Comparison of ENCODE assay signal across 17 cellular contexts in the genomic region with DNA sequence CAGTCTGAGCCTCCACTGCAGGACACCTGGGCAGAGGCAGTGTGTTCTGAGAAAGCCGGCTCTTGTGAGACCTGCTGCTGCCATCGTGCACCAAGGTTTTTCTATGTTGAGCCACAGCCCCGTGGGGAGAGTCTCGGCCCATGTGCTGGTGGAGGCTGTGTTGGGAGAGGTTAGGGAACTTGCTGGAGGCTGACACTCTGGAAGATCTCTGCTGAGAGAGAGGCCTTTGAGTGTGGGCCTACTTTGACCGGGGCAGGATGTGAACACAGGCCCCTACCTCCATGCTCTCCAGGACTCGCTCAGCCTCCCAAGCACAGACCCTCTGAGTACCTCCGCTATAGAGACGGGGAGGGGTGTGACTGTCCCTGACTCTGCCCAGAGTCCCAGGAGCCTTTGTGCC. TPM values are rescaled to one million over a fixed set of nuclear protein-coding genes. Genes with fewer than 3 reads are reported as not detected.
DNase-seq lines count a peak whose midpoint lies in the region; ATAC-seq, FAIRE-seq and TF ChIP-seq lines count a peak whose summit lies in the region.
"Had no signal": no experiment of that assay in that cellular context is flagged by ENCODE, and none has a peak within 500 bp of the region (broad histone marks: within the 10 kb centered on the region; RNA-seq: fewer than 3 reads in every experiment).

No MANE protein-coding gene starts in this region.

- H3K9me3 Mint-ChIP-seq in Caco-2 (ENCODE audit: unreplicated experiment) (no peaks in the 10 kb centered on the region), natural killer cell (no peaks in the 10 kb centered on the region)
- H3K9me3 Mint-ChIP-seq in activated naive CD8-positive, alpha-beta T cell treated with anti-CD3 and anti-CD28 coated beads, Interleukin-2, amount 10 ng/mL, durations not matched to agents 7 days and 5 days = no peaks in the 10 kb centered on the region

- CTCF ChIA-PET in A549 (lab: Yijun Ruan, JAX) (interaction anchor here (0.6 to 3.6 kb wide), 2 partner anchors 12 to 1294 kb away, joined by 3 to 9 read pairs; no protein-coding TSS in a partner anchor), Caco-2 (lab: Charles Lee) (no interaction called here)

- no peak overlapping the region for H3K4me2 ChIP-seq in A549

- 84% methylated on average over 3 of the region's 8 CpGs for WGBS in A549 (ENCODE audit: missing lambda C conversion rate)

- H3K4me3 Mint-ChIP-seq in Caco-2 (ENCODE audit: unreplicated experiment) = peak overlapping the region; percentile 77
- H3K4me3 Mint-ChIP-seq in activated naive CD8-positive, alpha-beta T cell treated with anti-CD3 and anti-CD28 coated beads, Interleukin-2, amount 10 ng/mL, durations not matched to agents 7 days and 5 days = no peak overlapping the region
- peak overlapping the region; percentile 73 for H3K4me3 Mint-ChIP-seq in natural killer cell
- H3K4me3 Mint-ChIP-seq: B cell had no signal

- H3K27me3 ChIP-seq in Caco-2 (replicated peaks; ENCODE audit: control insufficient read depth, insufficient read depth, low read length) (no peaks in the 10 kb centered on the region), ascending aorta (no peaks in the 10 kb centered on the region)

- H3K36me3 Mint-ChIP-seq in Caco-2 (ENCODE audit: insufficient read depth, unreplicated experiment) (peaks cover 41% of the 10 kb centered on the region), natural killer cell (no peaks in the 10 kb centered on the region)
- H3K36me3 Mint-ChIP-seq in activated naive CD8-positive, alpha-beta T cell treated with anti-CD3 and anti-CD28 coated beads, Interleukin-2, amount 10 ng/mL, durations not matched to agents 7 days and 5 days = peaks cover 10% of the 10 kb centered on the region

- no peak for TF ChIP-seq EP300 in A549 (IDR thresholded peaks at IDR 0.05)

- H3K27me3 Mint-ChIP-seq in Caco-2 (ENCODE audit: insufficient read depth, unreplicated experiment) (no peaks in the 10 kb centered on the region), natural killer cell (ENCODE audit: low read depth in 2 of 2) (no peaks in the 10 kb centered on the region)
- H3K27me3 Mint-ChIP-seq in activated naive CD8-positive, alpha-beta T cell treated with anti-CD3 and anti-CD28 coated beads, Interleukin-2, amount 10 ng/mL, durations not matched to agents 7 days and 5 days = no peaks in the 10 kb centered on the region
- H3K27me3 Mint-ChIP-seq: B cell had no signal

- H3K36me3 ChIP-seq in Caco-2 (ENCODE audit: control insufficient read depth, insufficient read depth, low read length) (no peaks in the 10 kb centered on the region), ascending aorta (no peaks in the 10 kb centered on the region)

- H3K9me3 ChIP-seq in A549 (no peaks in the 10 kb centered on the region), Caco-2 (no peaks in the 10 kb centered on the region), ascending aorta (no peaks in the 10 kb centered on the region)

- H3K27ac ChIP-seq in A549 (peak overlapping the region; percentile 84 to 88; a peak in 5 of 6 replicates), ascending aorta (no peak overlapping the region)

- FAIRE-seq in A549 (lab: Jason Lieb, UNC) = no peak

- TF ChIP-seq CTCF in A549 (IDR thresholded peaks at IDR 0.05) (no peak), Caco-2 (IDR thresholded peaks at IDR 0.05; ENCODE audit: insufficient read depth in 1 of 2, low read depth in 1 of 2, low read length in 1 of 2, severe bottlenecking in 1 of 2, unreplicated experiment in 1 of 2) (no peak), natural killer cell (IDR thresholded peaks at IDR 0.05) (no peak), ascending aorta (IDR thresholded peaks at IDR 0.05) (no peak)

- TF ChIP-seq RAD21 in A549 (conservative IDR thresholded peaks at IDR 0.05 in 1 of 2, IDR thresholded peaks at IDR 0.05 in 1 of 2) = no peak

- no TSS peak for BruUV-seq in Caco-2 (replicated peaks; lab: Mats Ljungman, UMichigan)

- peaks cover 59% of the 10 kb centered on the region for H3K4me1 Mint-ChIP-seq in Caco-2 (ENCODE audit: low read depth, unreplicated experiment)
- peaks cover 70% of the 10 kb centered on the region for H3K4me1 Mint-ChIP-seq in activated naive CD8-positive, alpha-beta T cell treated with anti-CD3 and anti-CD28 coated beads, Interleukin-2, amount 10 ng/mL, durations not matched to agents 7 days and 5 days
- H3K4me1 Mint-ChIP-seq in natural killer cell = peaks cover 80 to 88% of the 10 kb centered on the region in 2 donors

- no peak for DNase-seq in A549 (ENCODE audit: low read depth in 1 of 2, low spot score in 1 of 2)
- no peak for DNase-seq in Caco-2
- DNase-seq in activated naive CD8-positive, alpha-beta T cell treated with anti-CD3 and anti-CD28 coated beads, Interleukin-2, amount 10 ng/mL, durations not matched to agents 7 days and 5 days = no peak
- DNase-seq in natural killer cell = no peak
- no peak for DNase-seq in ascending aorta (ENCODE audit: low spot score in 2 of 2)
- DNase-seq in MV-4-11 (lab: John Stamatoyannopoulos, UW) = no peak
- no peak for DNase-seq in cardiac septum (ENCODE audit: low spot score)
- DNase-seq: activated CD8-positive, alpha-beta memory T cell treated with anti-CD3 and anti-CD28 coated beads, Interleukin-2, amount 50 U/mL, for 4 hours; GDM1; KG1; NCI-H2029; NCI-H774; Right ventricle myocardium superior; stimulated activated CD4-positive, alpha-beta T cell treated with anti-CD3 and anti-CD28 coated beads, Interleukin-1b, Interleukin-23, amount 100 ng/mL, for 48 hours had no signal

- POLR2A ChIA-PET in A549 (lab: Yijun Ruan, JAX) = no interaction called here
- POLR2A ChIA-PET in Caco-2 (lab: Charles Lee) = interaction anchor here (0.6 to 1.0 kb wide), 2 partner anchors 18 to 346 kb away, joined by 3 to 6 read pairs; no protein-coding TSS in a partner anchor
- POLR2A ChIA-PET in activated naive CD8-positive, alpha-beta T cell treated with anti-CD3 and anti-CD28 coated beads, Interleukin-2, amount 10 ng/mL, durations not matched to agents 7 days and 5 days (lab: Charles Lee) = interaction anchor here (10.6 kb wide), 1 partner anchor 17 kb away, joined by 199 read pairs; a partner anchor contains a TSS

- no peak overlapping the region for H3K4me3 ChIP-seq in A549
- no peak overlapping the region for H3K4me3 ChIP-seq in Caco-2 (ENCODE audit: low read depth, low read length)
- no peak overlapping the region for H3K4me3 ChIP-seq in ascending aorta

- intact Hi-C loops in Caco-2 (cut with micrococcal nuclease; ENCODE audit: unreplicated experiment) = no loop called here
- intact Hi-C loops in natural killer cell (cut with micrococcal nuclease) = no loop called here
- intact Hi-C loops in ascending aorta (cut with DNase I) = no loop called here
- intact Hi-C loops in cardiac septum (cut with DNase I) = no loop called here

- ATAC-seq in A549 = no peak
- ATAC-seq in activated naive CD8-positive, alpha-beta T cell treated with anti-CD3 and anti-CD28 coated beads, Interleukin-2, amount 10 ng/mL, durations not matched to agents 7 days and 5 days (ENCODE audit: low read depth) = no peak
- no peak for ATAC-seq in natural killer cell
- ATAC-seq in HG02938 (IDR thresholded peaks at IDR 0.05; ENCODE audit: unreplicated experiment) = no peak

- H3K27ac Mint-ChIP-seq in Caco-2 (ENCODE audit: unreplicated experiment) (peak overlapping the region; percentile 88), natural killer cell (peak overlapping the region; percentile 97 to 98)
- peak overlapping the region; percentile 59 for H3K27ac Mint-ChIP-seq in activated naive CD8-positive, alpha-beta T cell treated with anti-CD3 and anti-CD28 coated beads, Interleukin-2, amount 10 ng/mL, durations not matched to agents 7 days and 5 days
- H3K27ac Mint-ChIP-seq: B cell had no signal

- peaks cover 70% of the 10 kb centered on the region for H3K4me1 ChIP-seq in A549
- peaks cover 69% of the 10 kb centered on the region for H3K4me1 ChIP-seq in Caco-2
- peaks cover 0 to 7% of the 10 kb centered on the region in 2 donors for H3K4me1 ChIP-seq in ascending aorta

- TF ChIP-seq POLR2A in A549 (IDR thresholded peaks at IDR 0.05; ENCODE audit: low read length) = no peak

RNA-seq across cellular contexts. Expression of a gene that starts 1.3 kb away (rescaled TPM):
- polyA plus RNA-seq in A549 (2011; rRNA removed) (171 and 291 TPM in 2 replicates), A549 (2017; fragmentation: RNase III; extraction: RNeasy Plus Mini Kit Qiagen cat#74134 plus additional on column Dnase treatment) (11.4 to 20.9 TPM (median 16.0 TPM) in 3 replicates)
- polyA plus RNA-seq in A549 (2012; cell fraction: cytosol; rRNA removed) = 46.4 and 54.2 TPM in 2 replicates
- polyA plus RNA-seq in A549 (2012; cell fraction: nucleus; rRNA removed) = 11.5 and 12.5 TPM in 2 replicates
- 20.1 and 28.1 TPM in 2 replicates for polyA minus RNA-seq in A549 (2011; rRNA and poly(A)+ RNA removed)
- total RNA-seq in Caco-2 (2022) (70.8 and 96.9 TPM in 2 replicates), natural killer cell (1 to 10 TPM; 2.4 to 4.3 (median 2.7) TPM), ascending aorta (not detected), cardiac septum (2.8 TPM)
- total RNA-seq in activated naive CD8-positive, alpha-beta T cell treated with anti-CD3 and anti-CD28 coated beads, Interleukin-2, amount 10 ng/mL, durations not matched to agents 7 days and 5 days = 1 to 10 TPM in 1 of 2 experiments, not detected in 1; 1.5 TPM
- total RNA-seq: B cell, fibroblast of villous mesenchyme, Right ventricle myocardium superior had no signal

RNA-seq across cellular contexts. Expression of a gene that starts 17.3 kb away (rescaled TPM):
- 42.8 and 78.2 TPM in 2 replicates for polyA plus RNA-seq in A549 (2011; rRNA removed)
- polyA plus RNA-seq in A549 (2012; cell fraction: cytosol; rRNA removed) = 20.7 and 30.2 TPM in 2 replicates
- 8.3 and 12.5 TPM in 2 replicates for polyA plus RNA-seq in A549 (2012; cell fraction: nucleus; rRNA removed)
- polyA plus RNA-seq in A549 (2017; fragmentation: RNase III; extraction: RNeasy Plus Mini Kit Qiagen cat#74134 plus additional on column Dnase treatment) = 41.3 to 46.7 TPM (median 46.1 TPM) in 3 replicates
- 10.5 and 13.6 TPM in 2 replicates for polyA minus RNA-seq in A549 (2011; rRNA and poly(A)+ RNA removed)
- total RNA-seq in Caco-2 (2022) = 46.4 and 47.5 TPM in 2 replicates
- 10 to 100 TPM; 74.6 to 80.0 TPM for total RNA-seq in activated naive CD8-positive, alpha-beta T cell treated with anti-CD3 and anti-CD28 coated beads, Interleukin-2, amount 10 ng/mL, durations not matched to agents 7 days and 5 days
- 10 to 100 TPM; 38.4 to 60.9 (median 40.8) TPM for total RNA-seq in natural killer cell
- total RNA-seq in ascending aorta = 34.1 TPM
- total RNA-seq in cardiac septum = 48.6 TPM

RNA-seq across cellular contexts. Expression of a gene that starts 23.6 kb away (rescaled TPM):
- polyA plus RNA-seq in A549 (2011; rRNA removed) (11.7 and 13.2 TPM in 2 replicates), A549 (2017; fragmentation: RNase III; extraction: RNeasy Plus Mini Kit Qiagen cat#74134 plus additional on column Dnase treatment) (11.4 to 13.9 TPM (median 12.6 TPM) in 3 replicates)
- polyA plus RNA-seq in A549 (2012; cell fraction: cytosol; rRNA removed) = 18.8 and 26.6 TPM in 2 replicates
- 15.6 and 21.2 TPM in 2 replicates for polyA plus RNA-seq in A549 (2012; cell fraction: nucleus; rRNA removed)
- 4.0 and 4.8 TPM in 2 replicates for polyA minus RNA-seq in A549 (2011; rRNA and poly(A)+ RNA removed)
- total RNA-seq in Caco-2 (2022) (16.6 and 17.2 TPM in 2 replicates), natural killer cell (10 to 100 TPM; 18.9 to 20.1 (median 20.0) TPM), ascending aorta (37.5 TPM), cardiac septum (7.5 TPM)
- total RNA-seq in activated naive CD8-positive, alpha-beta T cell treated with anti-CD3 and anti-CD28 coated beads, Interleukin-2, amount 10 ng/mL, durations not matched to agents 7 days and 5 days = 10 to 100 TPM; 23.9 to 24.3 TPM

RNA-seq across cellular contexts. Expression of a gene that starts 51.9 kb away (rescaled TPM):
- 185 and 272 TPM in 2 replicates for polyA plus RNA-seq in A549 (2011; rRNA removed)
- polyA plus RNA-seq in A549 (2012; cell fraction: cytosol; rRNA removed) = 211 and 261 TPM in 2 replicates
- 116 and 120 TPM in 2 replicates for polyA plus RNA-seq in A549 (2012; cell fraction: nucleus; rRNA removed)
- polyA plus RNA-seq in A549 (2017; fragmentation: RNase III; extraction: RNeasy Plus Mini Kit Qiagen cat#74134 plus additional on column Dnase treatment) = 293 to 304 TPM (median 294 TPM) in 3 replicates
- 23.9 and 24.5 TPM in 2 replicates for polyA minus RNA-seq in A549 (2011; rRNA and poly(A)+ RNA removed)
- total RNA-seq in Caco-2 (2022) = 245 and 254 TPM in 2 replicates
- 100 to 1,000 TPM; 123 to 128 TPM for total RNA-seq in activated naive CD8-positive, alpha-beta T cell treated with anti-CD3 and anti-CD28 coated beads, Interleukin-2, amount 10 ng/mL, durations not matched to agents 7 days and 5 days
- 100 to 1,000 TPM; 105 to 146 (median 146) TPM for total RNA-seq in natural killer cell
- 109 TPM for total RNA-seq in ascending aorta
- total RNA-seq in cardiac septum = 262 TPM

Comparison
In these comparisons a context has a peak if more than half of its experiments do, and no peak if none do; other contexts are left out.
1. H3K27ac ChIP-seq: peak in A549 (2 of 2); none in ascending aorta (0 of 2).
2. RNA of a gene that starts 1.3 kb away (total RNA-seq): 70.8 to 96.9 TPM in Caco-2; 2.8 TPM in cardiac septum (single experiment), 2.4 to 4.3 TPM in natural killer cell, 1.5 TPM in activated naive CD8-positive, alpha-beta T cell treated with anti-CD3 and anti-CD28 coated beads, Interleukin-2, amount 10 ng/mL, durations not matched to agents 7 days and 5 days and not detected in ascending aorta (single experiment); every median in the first group is over 10 times any median in the second.
3. Peak in every context shown above with its lines, with median percentiles within 50 percentile points of each other: H3K27ac Mint-ChIP-seq.